In genomic region chr9:133030317-133031129, GRCh38 we compare ENCODE assay signal across 1 cellular context.
A peak's percentile ranks its signal among the peaks of the same experiment; 100 is the strongest.
TF ChIP-seq lines count a peak whose summit lies in the region.

Gene GTF3C5 (plus strand): TSS chr9:133030997. CDS start chr9:133031012, 15 bp downstream.

TF ChIP-seq in HepG2, 621 proteins besides CTCF, POLR2A, EP300 and RAD21 (continued from another document and continues in another):
- TF ChIP-seq PRDM15 (CRISPR knock-in tag; IDR thresholded peaks at IDR 0.05) (no peak), ZNF20 (CRISPR knock-in tag; IDR thresholded peaks at IDR 0.05) (no peak), ZNF562 (CRISPR knock-in tag; IDR thresholded peaks at IDR 0.05; ENCODE audit: borderline replicate concordance) (no peak), GATA4 (IDR thresholded peaks at IDR 0.05; ENCODE audit: borderline replicate concordance, low read depth) (peak; percentile 39; the same call in 1 of the 2 replicates), SPEN (CRISPR knock-in tag; IDR thresholded peaks at IDR 0.05; ENCODE audit: low read depth) (peak; percentile 85; the same call in 1 of the 2 replicates), THRA (CRISPR knock-in tag; IDR thresholded peaks at IDR 0.05; ENCODE audit: borderline replicate concordance) (no peak), AKAP8 (CRISPR knock-in tag; IDR thresholded peaks at IDR 0.05) (peak; percentile 18; the same call in 1 of the 2 replicates), ZNF235 (CRISPR knock-in tag; IDR thresholded peaks at IDR 0.05; ENCODE audit: borderline replicate concordance) (0 out of 2 replicates have a peak, but pooled peaks have one; percentile 8), SNAPC4 (CRISPR knock-in tag; IDR thresholded peaks at IDR 0.05) (no peak), ZBTB38 (CRISPR knock-in tag; IDR thresholded peaks at IDR 0.05) (peak; percentile 73; the same call in 1 of the 2 replicates), ZNF749 (CRISPR knock-in tag; IDR thresholded peaks at IDR 0.05; ENCODE audit: borderline replicate concordance) (no peak), MTF2 (CRISPR knock-in tag; IDR thresholded peaks at IDR 0.05; ENCODE audit: borderline replicate concordance) (no peak), CHCHD3 (CRISPR knock-in tag; IDR thresholded peaks at IDR 0.05) (no peak), HOXA5 (CRISPR knock-in tag; IDR thresholded peaks at IDR 0.05) (peak; percentile 83; the same call in 1 of the 2 replicates), RAD51 (IDR thresholded peaks at IDR 0.05; ENCODE audit: borderline replicate concordance) (no peak), SNAI1 (CRISPR knock-in tag; IDR thresholded peaks at IDR 0.05; ENCODE audit: borderline replicate concordance) (peak; percentile 65; the same call in 1 of the 2 replicates), KAT2B (IDR thresholded peaks at IDR 0.05; ENCODE audit: borderline replicate concordance, low read depth, low read length) (no peak), REST (IDR thresholded peaks at IDR 0.05; ENCODE audit: borderline replicate concordance in 1 of 2, low read depth in 1 of 2, low read length in 2 of 2) (peak in 1 of 2 experiments; percentile 75; a peak in 2 of 4 replicates), SP1 (IDR thresholded peaks at IDR 0.05) (no peak), SP1 (CRISPR knock-in tag; IDR thresholded peaks at IDR 0.05) (peak; percentile 76), RFX3 (CRISPR knock-in tag; IDR thresholded peaks at IDR 0.05) (no peak), LCORL (IDR thresholded peaks at IDR 0.05) (no peak), LCORL (CRISPR knock-in tag; IDR thresholded peaks at IDR 0.05) (no peak), SMC3 (IDR thresholded peaks at IDR 0.05; ENCODE audit: low read length) (no peak), ARID2 (CRISPR knock-in tag; IDR thresholded peaks at IDR 0.05; ENCODE audit: borderline replicate concordance) (no peak), ZNF101 (CRISPR knock-in tag; IDR thresholded peaks at IDR 0.05; ENCODE audit: borderline replicate concordance, low read depth) (0 out of 2 replicates have a peak, but pooled peaks have one; percentile 28), POLR2AphosphoS2 (IDR thresholded peaks at IDR 0.05; ENCODE audit: low read depth, low read length) (no peak), ZNF234 (CRISPR knock-in tag; conservative IDR thresholded peaks at IDR 0.05) (no peak), ZNF850 (CRISPR knock-in tag; conservative IDR thresholded peaks at IDR 0.05) (0 out of 2 replicates have a peak, but pooled peaks have one; percentile 87), ZNF121 (CRISPR knock-in tag; IDR thresholded peaks at IDR 0.05) (0 out of 2 replicates have a peak, but pooled peaks have one; percentile 19)
- TF ChIP-seq, protein P1, sequence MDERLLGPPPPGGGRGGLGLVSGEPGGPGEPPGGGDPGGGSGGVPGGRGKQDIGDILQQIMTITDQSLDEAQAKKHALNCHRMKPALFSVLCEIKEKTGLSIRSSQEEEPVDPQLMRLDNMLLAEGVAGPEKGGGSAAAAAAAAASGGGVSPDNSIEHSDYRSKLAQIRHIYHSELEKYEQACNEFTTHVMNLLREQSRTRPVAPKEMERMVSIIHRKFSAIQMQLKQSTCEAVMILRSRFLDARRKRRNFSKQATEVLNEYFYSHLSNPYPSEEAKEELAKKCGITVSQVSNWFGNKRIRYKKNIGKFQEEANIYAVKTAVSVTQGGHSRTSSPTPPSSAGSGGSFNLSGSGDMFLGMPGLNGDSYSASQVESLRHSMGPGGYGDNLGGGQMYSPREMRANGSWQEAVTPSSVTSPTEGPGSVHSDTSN (CRISPR knock-in tag; IDR thresholded peaks at IDR 0.05): no peak
- TF ChIP-seq, protein P2, sequence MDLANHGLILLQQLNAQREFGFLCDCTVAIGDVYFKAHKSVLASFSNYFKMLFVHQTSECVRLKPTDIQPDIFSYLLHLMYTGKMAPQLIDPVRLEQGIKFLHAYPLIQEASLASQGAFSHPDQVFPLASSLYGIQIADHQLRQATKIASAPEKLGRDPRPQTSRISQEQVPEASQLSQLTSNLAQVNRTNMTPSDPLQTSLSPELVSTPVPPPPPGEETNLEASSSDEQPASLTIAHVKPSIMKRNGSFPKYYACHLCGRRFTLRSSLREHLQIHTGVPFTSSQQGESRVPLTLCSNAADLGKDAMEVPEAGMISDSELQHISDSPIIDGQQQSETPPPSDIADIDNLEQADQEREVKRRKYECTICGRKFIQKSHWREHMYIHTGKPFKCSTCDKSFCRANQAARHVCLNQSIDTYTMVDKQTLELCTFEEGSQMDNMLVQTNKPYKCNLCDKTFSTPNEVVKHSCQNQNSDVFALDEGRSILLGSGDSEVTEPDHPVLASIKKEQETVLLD (CRISPR knock-in tag; IDR thresholded peaks at IDR 0.05; ENCODE audit: low read depth): 0 out of 2 replicates have a peak, but pooled peaks have one; percentile 57
- TF ChIP-seq, protein P3, sequence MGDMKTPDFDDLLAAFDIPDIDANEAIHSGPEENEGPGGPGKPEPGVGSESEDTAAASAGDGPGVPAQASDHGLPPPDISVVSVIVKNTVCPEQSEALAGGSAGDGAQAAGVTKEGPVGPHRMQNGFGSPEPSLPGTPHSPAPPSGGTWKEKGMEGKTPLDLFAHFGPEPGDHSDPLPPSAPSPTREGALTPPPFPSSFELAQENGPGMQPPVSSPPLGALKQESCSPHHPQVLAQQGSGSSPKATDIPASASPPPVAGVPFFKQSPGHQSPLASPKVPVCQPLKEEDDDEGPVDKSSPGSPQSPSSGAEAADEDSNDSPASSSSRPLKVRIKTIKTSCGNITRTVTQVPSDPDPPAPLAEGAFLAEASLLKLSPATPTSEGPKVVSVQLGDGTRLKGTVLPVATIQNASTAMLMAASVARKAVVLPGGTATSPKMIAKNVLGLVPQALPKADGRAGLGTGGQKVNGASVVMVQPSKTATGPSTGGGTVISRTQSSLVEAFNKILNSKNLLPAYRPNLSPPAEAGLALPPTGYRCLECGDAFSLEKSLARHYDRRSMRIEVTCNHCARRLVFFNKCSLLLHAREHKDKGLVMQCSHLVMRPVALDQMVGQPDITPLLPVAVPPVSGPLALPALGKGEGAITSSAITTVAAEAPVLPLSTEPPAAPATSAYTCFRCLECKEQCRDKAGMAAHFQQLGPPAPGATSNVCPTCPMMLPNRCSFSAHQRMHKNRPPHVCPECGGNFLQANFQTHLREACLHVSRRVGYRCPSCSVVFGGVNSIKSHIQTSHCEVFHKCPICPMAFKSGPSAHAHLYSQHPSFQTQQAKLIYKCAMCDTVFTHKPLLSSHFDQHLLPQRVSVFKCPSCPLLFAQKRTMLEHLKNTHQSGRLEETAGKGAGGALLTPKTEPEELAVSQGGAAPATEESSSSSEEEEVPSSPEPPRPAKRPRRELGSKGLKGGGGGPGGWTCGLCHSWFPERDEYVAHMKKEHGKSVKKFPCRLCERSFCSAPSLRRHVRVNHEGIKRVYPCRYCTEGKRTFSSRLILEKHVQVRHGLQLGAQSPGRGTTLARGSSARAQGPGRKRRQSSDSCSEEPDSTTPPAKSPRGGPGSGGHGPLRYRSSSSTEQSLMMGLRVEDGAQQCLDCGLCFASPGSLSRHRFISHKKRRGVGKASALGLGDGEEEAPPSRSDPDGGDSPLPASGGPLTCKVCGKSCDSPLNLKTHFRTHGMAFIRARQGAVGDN (CRISPR knock-in tag; IDR thresholded peaks at IDR 0.05): peak; percentile 81
- TF ChIP-seq, protein P4, sequence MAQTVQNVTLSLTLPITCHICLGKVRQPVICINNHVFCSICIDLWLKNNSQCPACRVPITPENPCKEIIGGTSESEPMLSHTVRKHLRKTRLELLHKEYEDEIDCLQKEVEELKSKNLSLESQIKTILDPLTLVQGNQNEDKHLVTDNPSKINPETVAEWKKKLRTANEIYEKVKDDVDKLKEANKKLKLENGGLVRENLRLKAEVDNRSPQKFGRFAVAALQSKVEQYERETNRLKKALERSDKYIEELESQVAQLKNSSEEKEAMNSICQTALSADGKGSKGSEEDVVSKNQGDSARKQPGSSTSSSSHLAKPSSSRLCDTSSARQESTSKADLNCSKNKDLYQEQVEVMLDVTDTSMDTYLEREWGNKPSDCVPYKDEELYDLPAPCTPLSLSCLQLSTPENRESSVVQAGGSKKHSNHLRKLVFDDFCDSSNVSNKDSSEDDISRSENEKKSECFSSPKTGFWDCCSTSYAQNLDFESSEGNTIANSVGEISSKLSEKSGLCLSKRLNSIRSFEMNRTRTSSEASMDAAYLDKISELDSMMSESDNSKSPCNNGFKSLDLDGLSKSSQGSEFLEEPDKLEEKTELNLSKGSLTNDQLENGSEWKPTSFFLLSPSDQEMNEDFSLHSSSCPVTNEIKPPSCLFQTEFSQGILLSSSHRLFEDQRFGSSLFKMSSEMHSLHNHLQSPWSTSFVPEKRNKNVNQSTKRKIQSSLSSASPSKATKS (CRISPR knock-in tag; IDR thresholded peaks at IDR 0.05): peak; percentile 72; the same call in 1 of the 2 replicates
